In the genomic region with DNA sequence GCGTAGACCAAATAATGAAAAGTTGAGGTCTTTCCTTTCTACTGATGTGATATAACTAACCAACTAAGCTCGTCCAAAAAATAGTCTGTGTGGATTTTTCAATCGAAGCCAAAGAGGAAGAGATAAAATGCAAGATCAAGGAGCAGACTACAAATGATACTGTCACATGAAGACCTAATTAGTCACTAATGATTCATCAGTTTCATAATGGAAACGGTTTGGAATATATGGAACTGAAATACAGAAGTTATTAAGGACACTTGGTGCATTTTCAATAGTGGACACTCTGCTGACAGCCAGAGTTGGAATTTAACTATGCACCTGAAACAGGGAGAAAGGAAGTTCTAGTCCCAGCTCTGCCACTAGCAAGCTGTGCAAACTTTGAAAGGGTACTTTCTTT, we compare ENCODE assay signal across 20 cellular contexts.
"Had no signal": no experiment of that assay in that cellular context is flagged by ENCODE, and none has a peak within 500 bp of the region (broad histone marks: within the 10 kb centered on the region; RNA-seq: fewer than 3 reads in every experiment).

No MANE protein-coding gene starts in this region.

- DNase-seq: activated CD4-positive, alpha-beta T cell treated with anti-CD3 and anti-CD28 coated beads for 36 hours; activated CD8-positive, alpha-beta memory T cell treated with anti-CD3 and anti-CD28 coated beads, Interleukin-2, amount 50 U/mL, for 4 hours; activated CD8-positive, alpha-beta T cell treated with anti-CD3 and anti-CD28 coated beads for 36 hours; activated naive CD4-positive, alpha-beta T cell; activated T-cell treated with anti-CD3 and anti-CD28 coated beads, Interleukin-2, amount 50 U/mL, for 72 hours; body of pancreas; Karpas-422; MM.1S; NCI-H1092 treated with DMSO at 0.1 percent for 48 hours; NCI-H1417 treated with DMSO at 0.1 percent for 48 hours; NCI-H1694; NCI-H2029; NCI-H345; NCI-H510A; NCI-H526 treated with DMSO at 0.1 percent for 48 hours; NCI-H82; T-helper 1 cell; WERI-Rb-1 had no signal

- H3K27me3 ChIP-seq: ascending aorta, body of pancreas had no signal

- H3K4me1 ChIP-seq: ascending aorta, body of pancreas had no signal

- H3K27ac ChIP-seq: ascending aorta, body of pancreas, SK-N-MC, WERI-Rb-1 had no signal

- ATAC-seq: activated CD4-positive, alpha-beta T cell treated with anti-CD3 and anti-CD28 coated beads for 36 hours; activated CD8-positive, alpha-beta T cell treated with anti-CD3 and anti-CD28 coated beads for 36 hours; activated T-cell treated with anti-CD3 and anti-CD28 coated beads, Interleukin-2, amount 50 U/mL, for 72 hours; body of pancreas had no signal
